Comparison of ENCODE assay signal across 8 cellular contexts in the genomic region with DNA sequence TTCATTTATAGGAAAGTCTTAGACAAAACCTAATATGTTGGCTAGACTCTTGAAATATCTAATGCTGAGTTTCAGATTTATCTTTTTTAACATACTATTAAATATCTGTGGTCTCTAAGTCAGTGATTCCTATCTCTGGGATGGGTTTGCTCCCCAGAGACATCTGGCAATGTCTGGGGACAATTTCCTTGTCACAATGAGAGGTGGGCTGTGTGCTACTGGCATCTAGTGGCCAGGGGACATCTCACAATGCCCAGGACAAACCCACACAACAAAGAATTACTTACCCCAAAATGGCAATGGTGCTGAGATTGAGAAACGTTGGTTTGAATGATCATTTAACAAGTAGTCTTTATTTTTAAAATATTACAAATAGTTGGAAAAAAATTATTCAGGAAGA.
DNase-seq lines count a peak whose midpoint lies in the region; ATAC-seq, FAIRE-seq and TF ChIP-seq lines count a peak whose summit lies in the region.

No MANE protein-coding gene starts in this region.

- H3K4me1 ChIP-seq in heart right ventricle: peaks cover 0 to 28% (median 6%) of the 10 kb centered on the region in 9 donors
- H3K4me1 ChIP-seq in right cardiac atrium (ENCODE audit: control insufficient read depth, insufficient read depth, low read length): no peaks in the 10 kb centered on the region
- H3K4me1 ChIP-seq in PC-3 (ENCODE audit: insufficient read depth, low read length): no peaks in the 10 kb centered on the region
- no peaks in the 10 kb centered on the region for H3K4me1 ChIP-seq in foreskin keratinocyte
- no peaks in the 10 kb centered on the region for H3K4me1 ChIP-seq in small intestine (ENCODE audit: control insufficient read depth in 2 of 2, insufficient read depth in 1 of 2, low read depth in 1 of 2, low read length in 1 of 2)

- POLR2A ChIA-PET in PC-3 (lab: Charles Lee; ENCODE audit: unreplicated experiment): no interaction called here

- intact Hi-C loops in heart right ventricle (cut with DNase I): loop anchor here in 8 of 10 donors (5.0 to 10.0 kb wide), 9 partner anchors 236 to 904 kb away; no protein-coding TSS in a partner anchor
- intact Hi-C loops in right cardiac atrium (cut with DNase I): loop anchor here in 1 of 4 donors (5.0 kb wide), 1 partner anchor 296 kb away; no protein-coding TSS in a partner anchor
- intact Hi-C loops in PC-3 (cut with micrococcal nuclease): loop anchor here (2.0 kb wide), 1 partner anchor 94 kb away; no protein-coding TSS in a partner anchor

- no peak overlapping the region for H3K9ac ChIP-seq in PC-3 (ENCODE audit: low read length)

- H3K36me3 ChIP-seq in heart right ventricle (peaks cover 0 to 61% (median 4%) of the 10 kb centered on the region in 9 donors), PC-3 (ENCODE audit: low read depth, low read length) (no peaks in the 10 kb centered on the region), small intestine (ENCODE audit: control insufficient read depth in 2 of 2, insufficient read depth in 2 of 2, low read length in 2 of 2) (no peaks in the 10 kb centered on the region)

- H3K4me3 ChIP-seq in heart right ventricle: no peak overlapping the region
- H3K4me3 ChIP-seq in right cardiac atrium (ENCODE audit: low read length): no peak overlapping the region
- H3K4me3 ChIP-seq in PC-3 (ENCODE audit: low read length): no peak overlapping the region
- H3K4me3 ChIP-seq in small intestine (ENCODE audit: low read depth in 1 of 2, low read length in 2 of 2): no peak overlapping the region

- CTCF ChIA-PET in PC-3 (lab: Charles Lee): no interaction called here

- FAIRE-seq in small intestine (lab: Jason Lieb, UNC): no peak

- no peak overlapping the region for H3K4me2 ChIP-seq in PC-3 (ENCODE audit: low read length)

- no peaks in the 10 kb centered on the region for H3K9me2 ChIP-seq in PC-3 (replicated peaks; ENCODE audit: low read length)

- no peaks in the 10 kb centered on the region for H3K79me2 ChIP-seq in PC-3 (ENCODE audit: low read length)

- no peaks in the 10 kb centered on the region for H3F3A ChIP-seq in PC-3 (ENCODE audit: low read length, unreplicated experiment)

- BruUV-seq in PC-3 (replicated peaks; lab: Mats Ljungman, UMichigan): no TSS peak

- 41 to 56% methylated on average over 1 of the region's 1 CpG for WGBS in heart right ventricle, 2 donors
- 47% methylated on average over 1 of the region's 1 CpG for WGBS in right cardiac atrium
- 62 to 67% (median 64%) methylated on average over 1 of the region's 1 CpG for WGBS in small intestine, 3 donors

- no peak overlapping the region for H2AFZ ChIP-seq in PC-3 (ENCODE audit: low read length)

- ATAC-seq in heart right ventricle (no peak), right cardiac atrium (no peak), PC-3 (no peak), foreskin keratinocyte (no peak), HG03520 (IDR thresholded peaks at IDR 0.05; ENCODE audit: unreplicated experiment) (no peak), HG02970 (IDR thresholded peaks at IDR 0.05; ENCODE audit: low FRiP score, unreplicated experiment) (no peak)

- DNase-seq in heart right ventricle (no peak), right cardiac atrium (no peak), PC-3 (peak; percentile 11), foreskin keratinocyte (no peak), small intestine (no peak)
- DNase-seq in stimulated activated naive CD4-positive, alpha-beta T cell treated with Interleukin-2 at 50 U/mL for 16 hours (lab: John Stamatoyannopoulos, UW): no peak

- H3K9me3 ChIP-seq in heart right ventricle (no peaks in the 10 kb centered on the region), right cardiac atrium (ENCODE audit: control insufficient read depth, low read length) (no peaks in the 10 kb centered on the region), PC-3 (ENCODE audit: low read length) (no peaks in the 10 kb centered on the region), small intestine (ENCODE audit: control insufficient read depth, low read depth) (no peaks in the 10 kb centered on the region)

- H4K20me1 ChIP-seq in PC-3 (ENCODE audit: low read length): no peaks in the 10 kb centered on the region

- H3K27ac ChIP-seq in heart right ventricle: no peak overlapping the region
- H3K27ac ChIP-seq in right cardiac atrium (ENCODE audit: low read length): no peak overlapping the region
- H3K27ac ChIP-seq in PC-3 (ENCODE audit: low read length): no peak overlapping the region
- H3K27ac ChIP-seq in foreskin keratinocyte: no peak overlapping the region
- no peak overlapping the region for H3K27ac ChIP-seq in small intestine (ENCODE audit: low read depth in 1 of 2, low read length in 1 of 2)

- H3K27me3 ChIP-seq in heart right ventricle (no peaks in the 10 kb centered on the region), right cardiac atrium (ENCODE audit: control insufficient read depth, insufficient read depth) (no peaks in the 10 kb centered on the region), PC-3 (ENCODE audit: low read length) (no peaks in the 10 kb centered on the region), foreskin keratinocyte (no peaks in the 10 kb centered on the region), small intestine (ENCODE audit: control insufficient read depth in 2 of 2, insufficient read depth in 2 of 2, low read length in 2 of 2) (no peaks in the 10 kb centered on the region)

- TF ChIP-seq CTCF in heart right ventricle (IDR thresholded peaks at IDR 0.05): peak in 7 of 9 donors; percentile 38 to 63 (median 42)
- peak; percentile 50 for TF ChIP-seq CTCF in PC-3 (conservative IDR thresholded peaks at IDR 0.05; ENCODE audit: low read depth, low read length)
- peak; percentile 43 for TF ChIP-seq CTCF in foreskin keratinocyte (conservative IDR thresholded peaks at IDR 0.05)
